In the genomic region with DNA sequence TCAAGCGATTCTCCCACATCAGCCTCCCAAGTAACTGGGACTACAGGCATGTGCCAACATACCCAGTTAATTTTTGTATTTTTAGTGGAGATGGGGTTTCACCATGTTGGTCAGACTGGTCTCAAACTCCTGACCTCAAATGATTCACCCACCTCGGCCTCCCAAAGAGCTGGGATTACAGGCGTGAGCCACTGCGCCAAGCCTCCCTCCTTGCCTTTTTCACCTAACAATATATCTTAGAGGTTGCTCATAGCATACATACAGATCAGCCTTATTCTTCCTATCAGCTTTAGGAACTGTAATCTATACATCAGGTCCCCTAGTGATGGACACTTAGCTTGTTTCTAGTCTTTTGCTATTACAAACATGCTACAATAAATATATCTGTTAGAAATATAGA, we compare ENCODE assay signal across 1 cellular context. TPM values are rescaled to one million over a fixed set of nuclear protein-coding genes. Genes with fewer than 3 reads are reported as not detected.
"Had no signal": no experiment of that assay in that cellular context is flagged by ENCODE, and none has a peak within 500 bp of the region (broad histone marks: within the 10 kb centered on the region; RNA-seq: fewer than 3 reads in every experiment).

No MANE protein-coding gene starts in this region.

RNA-seq across cellular contexts. Expression of a gene that starts 33.3 kb away (rescaled TPM):
- total RNA-seq: naive thymus-derived CD4-positive, alpha-beta T cell had no signal
- polyA plus RNA-seq: naive thymus-derived CD4-positive, alpha-beta T cell had no signal
